In the genomic region with DNA sequence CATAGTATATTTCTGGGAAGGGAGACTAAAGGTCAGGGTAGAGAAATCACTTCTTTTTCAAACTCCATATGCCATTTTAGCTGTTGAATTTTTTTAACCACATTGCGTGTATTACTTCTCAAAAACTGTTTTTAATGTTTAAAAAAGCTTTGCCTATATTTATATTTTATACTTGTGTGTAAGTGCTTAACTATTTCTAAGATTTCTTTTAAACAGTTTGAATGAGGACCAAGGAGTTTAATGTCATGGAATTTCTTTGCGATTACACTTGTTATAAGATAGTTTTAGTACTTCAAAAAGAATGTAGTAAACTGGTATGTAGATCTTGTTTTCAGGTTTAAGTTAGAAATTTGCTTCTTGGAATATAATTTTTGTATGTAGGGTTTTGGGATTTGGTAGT, we compare ENCODE assay signal across 38 cellular contexts.
"Had no signal": no experiment of that assay in that cellular context is flagged by ENCODE, and none has a peak within 500 bp of the region (broad histone marks: within the 10 kb centered on the region; RNA-seq: fewer than 3 reads in every experiment).

No MANE protein-coding gene starts in this region.

- H3K27ac Mint-ChIP-seq: activated naive CD4-positive, alpha-beta T cell treated with anti-CD3 and anti-CD28 coated beads for 36 hours; activated naive CD4-positive, alpha-beta T cell treated with anti-CD3 and anti-CD28 coated beads, Interleukin-2, amount 10 ng/mL, durations not matched to agents 7 days and 5 days; activated naive CD4-positive, alpha-beta T cell treated with anti-CD3 and anti-CD28 coated beads, Interleukin-2, amount 50 U/mL, for 24 hours; activated naive CD4-positive, alpha-beta T cell treated with anti-CD3 and anti-CD28 coated beads, Interleukin-2, amount 50 U/mL, for 72 hours; activated naive CD8-positive, alpha-beta T cell; activated naive CD8-positive, alpha-beta T cell treated with anti-CD3 and anti-CD28 coated beads for 36 hours; activated naive CD8-positive, alpha-beta T cell treated with anti-CD3 and anti-CD28 coated beads, Interleukin-2, amount 10 ng/mL, durations not matched to agents 7 days and 5 days; activated naive CD8-positive, alpha-beta T cell treated with anti-CD3 and anti-CD28 coated beads, Interleukin-2, amount 50 U/mL, for 24 hours; activated T-cell treated with anti-CD3 and anti-CD28 coated beads, Interleukin-2, amount 50 U/mL, for 72 hours; activated T-helper 1 cell treated with anti-CD3 and anti-CD28 coated beads, Interleukin-12 subunit alpha, Interleukin-12 subunit beta, Interleukin-2, Interleukin-4 antibody, amounts not matched to agents 30 ng/mL and 10 ng/mL and 1 ng/mL, durations not matched to agents 14 hours and 24 hours and 36 hours; activated T-helper 17 cell treated with anti-CD3 and anti-CD28 coated beads, Interleukin-2, amount 50 U/mL, for 72 hours; activated T-helper 2 cell treated with anti-CD3 and anti-CD28 coated beads, Interferon-gamma antibody, Interleukin-2, Interleukin-4, amounts not matched to agents 10 μg/mL and 5 μg/mL and 100 μg/mL, durations not matched to agents 14 hours and 24 hours and 36 hours; brain had no signal

- H3K27me3 Mint-ChIP-seq: activated naive CD4-positive, alpha-beta T cell treated with anti-CD3 and anti-CD28 coated beads, Interleukin-2, amount 10 ng/mL, durations not matched to agents 7 days and 5 days; activated naive CD4-positive, alpha-beta T cell treated with anti-CD3 and anti-CD28 coated beads, Interleukin-2, amount 50 U/mL, for 24 hours; activated naive CD8-positive, alpha-beta T cell; activated naive CD8-positive, alpha-beta T cell treated with anti-CD3 and anti-CD28 coated beads for 36 hours; activated naive CD8-positive, alpha-beta T cell treated with anti-CD3 and anti-CD28 coated beads, Interleukin-2, amount 50 U/mL, for 24 hours; activated T-helper 17 cell treated with anti-CD3 and anti-CD28 coated beads, Interleukin-2, amount 50 U/mL, for 72 hours; central memory CD8-positive, alpha-beta T cell had no signal

- H3K4me1 ChIP-seq: adrenal gland, ascending aorta, body of pancreas, breast epithelium had no signal

- H3K9me3 Mint-ChIP-seq: activated naive CD4-positive, alpha-beta T cell treated with anti-CD3 and anti-CD28 coated beads for 36 hours; activated naive CD4-positive, alpha-beta T cell treated with anti-CD3 and anti-CD28 coated beads, Interleukin-2, amount 10 ng/mL, durations not matched to agents 7 days and 5 days; activated naive CD4-positive, alpha-beta T cell treated with anti-CD3 and anti-CD28 coated beads, Interleukin-2, amount 50 U/mL, for 24 hours; activated naive CD4-positive, alpha-beta T cell treated with anti-CD3 and anti-CD28 coated beads, Interleukin-2, amount 50 U/mL, for 72 hours; activated naive CD8-positive, alpha-beta T cell treated with anti-CD3 and anti-CD28 coated beads for 36 hours; activated naive CD8-positive, alpha-beta T cell treated with anti-CD3 and anti-CD28 coated beads, Interleukin-2, amount 10 ng/mL, durations not matched to agents 7 days and 5 days; activated naive CD8-positive, alpha-beta T cell treated with anti-CD3 and anti-CD28 coated beads, Interleukin-2, amount 50 U/mL, for 24 hours; activated T-cell treated with anti-CD3 and anti-CD28 coated beads, Interleukin-2, amount 50 U/mL, for 4 hours; activated T-cell treated with anti-CD3 and anti-CD28 coated beads, Interleukin-2, amount 50 U/mL, for 72 hours; activated T-helper 1 cell treated with anti-CD3 and anti-CD28 coated beads, Interleukin-12 subunit alpha, Interleukin-12 subunit beta, Interleukin-2, Interleukin-4 antibody, amounts not matched to agents 30 ng/mL and 10 ng/mL and 1 ng/mL, durations not matched to agents 14 hours and 24 hours and 36 hours; activated T-helper 17 cell treated with anti-CD3 and anti-CD28 coated beads, Interleukin-2, amount 50 U/mL, for 72 hours; activated T-helper 2 cell treated with anti-CD3 and anti-CD28 coated beads, Interferon-gamma antibody, Interleukin-2, Interleukin-4, amounts not matched to agents 10 μg/mL and 5 μg/mL and 100 μg/mL, durations not matched to agents 14 hours and 24 hours and 36 hours; central memory CD8-positive, alpha-beta T cell had no signal

- H3K4me1 Mint-ChIP-seq: activated naive CD4-positive, alpha-beta T cell treated with anti-CD3 and anti-CD28 coated beads, Interleukin-2, amount 10 ng/mL, durations not matched to agents 7 days and 5 days; activated naive CD4-positive, alpha-beta T cell treated with anti-CD3 and anti-CD28 coated beads, Interleukin-2, amount 50 U/mL, for 24 hours; activated naive CD8-positive, alpha-beta T cell treated with anti-CD3 and anti-CD28 coated beads, Interleukin-2, amount 10 ng/mL, durations not matched to agents 7 days and 5 days; activated naive CD8-positive, alpha-beta T cell treated with anti-CD3 and anti-CD28 coated beads, Interleukin-2, amount 50 U/mL, for 24 hours; activated T-helper 17 cell treated with anti-CD3 and anti-CD28 coated beads, Interleukin-2, amount 50 U/mL, for 72 hours had no signal

- H3K27me3 ChIP-seq: adrenal gland, ascending aorta, body of pancreas, brain microvascular endothelial cell, breast epithelium, cardiac muscle cell had no signal

- H3K9me3 ChIP-seq: adrenal gland, ascending aorta, body of pancreas, breast epithelium had no signal

- H3K27ac ChIP-seq: adrenal gland, ascending aorta, body of pancreas, brain microvascular endothelial cell, breast epithelium, cardiac muscle cell had no signal

- FAIRE-seq: astrocyte, bronchial epithelial cell had no signal

- H3K36me3 Mint-ChIP-seq: activated naive CD4-positive, alpha-beta T cell treated with anti-CD3 and anti-CD28 coated beads, Interleukin-2, amount 10 ng/mL, durations not matched to agents 7 days and 5 days; activated naive CD4-positive, alpha-beta T cell treated with anti-CD3 and anti-CD28 coated beads, Interleukin-2, amount 50 U/mL, for 72 hours had no signal

- H3K4me3 Mint-ChIP-seq: activated naive CD4-positive, alpha-beta T cell treated with anti-CD3 and anti-CD28 coated beads for 36 hours; activated naive CD4-positive, alpha-beta T cell treated with anti-CD3 and anti-CD28 coated beads, Interleukin-2, amount 10 ng/mL, durations not matched to agents 7 days and 5 days; activated naive CD4-positive, alpha-beta T cell treated with anti-CD3 and anti-CD28 coated beads, Interleukin-2, amount 50 U/mL, for 24 hours; activated naive CD8-positive, alpha-beta T cell; activated naive CD8-positive, alpha-beta T cell treated with anti-CD3 and anti-CD28 coated beads for 36 hours; activated naive CD8-positive, alpha-beta T cell treated with anti-CD3 and anti-CD28 coated beads, Interleukin-2, amount 10 ng/mL, durations not matched to agents 7 days and 5 days; activated naive CD8-positive, alpha-beta T cell treated with anti-CD3 and anti-CD28 coated beads, Interleukin-2, amount 50 U/mL, for 24 hours; activated T-cell treated with anti-CD3 and anti-CD28 coated beads, Interleukin-2, amount 50 U/mL, for 4 hours; activated T-cell treated with anti-CD3 and anti-CD28 coated beads, Interleukin-2, amount 50 U/mL, for 72 hours; activated T-helper 1 cell treated with anti-CD3 and anti-CD28 coated beads, Interleukin-12 subunit alpha, Interleukin-12 subunit beta, Interleukin-2, Interleukin-4 antibody, amounts not matched to agents 30 ng/mL and 10 ng/mL and 1 ng/mL, durations not matched to agents 14 hours and 24 hours and 36 hours; activated T-helper 17 cell treated with anti-CD3 and anti-CD28 coated beads, Interleukin-2, amount 50 U/mL, for 72 hours; brain; central memory CD8-positive, alpha-beta T cell had no signal

- H3K4me3 ChIP-seq: adrenal gland, ascending aorta, body of pancreas, breast epithelium, cardiac muscle cell had no signal

- ATAC-seq: activated naive CD4-positive, alpha-beta T cell treated with anti-CD3 and anti-CD28 coated beads, Interleukin-2, amount 50 U/mL, for 72 hours; activated naive CD8-positive, alpha-beta T cell treated with anti-CD3 and anti-CD28 coated beads, Interleukin-2, amount 50 U/mL, for 24 hours; activated T-cell treated with anti-CD3 and anti-CD28 coated beads, Interleukin-2, amount 50 U/mL, for 4 hours; activated T-cell treated with anti-CD3 and anti-CD28 coated beads, Interleukin-2, amount 50 U/mL, for 72 hours; activated T-helper 17 cell treated with anti-CD3 and anti-CD28 coated beads, Interleukin-2, amount 50 U/mL, for 72 hours; body of pancreas had no signal

- DNase-seq: activated effector memory CD4-positive, alpha-beta T cell treated with anti-CD3 and anti-CD28 coated beads, Interleukin-2, amount 50 U/mL, for 16 hours; activated effector memory CD4-positive, alpha-beta T cell treated with Interleukin-2 at 50 U/mL for 16 hours; activated gamma-delta T cell; activated gamma-delta T cell treated with Interleukin-2 at 50 U/mL for 16 hours; activated naive CD4-positive, alpha-beta T cell; activated naive CD4-positive, alpha-beta T cell treated with anti-CD3 and anti-CD28 coated beads for 36 hours; activated naive CD4-positive, alpha-beta T cell treated with anti-CD3 and anti-CD28 coated beads, Interleukin-2, amount 10 ng/mL, durations not matched to agents 7 days and 5 days; activated naive CD4-positive, alpha-beta T cell treated with anti-CD3 and anti-CD28 coated beads, Interleukin-2, amount 50 U/mL, for 16 hours; activated naive CD4-positive, alpha-beta T cell treated with Interleukin-2 at 50 U/mL for 16 hours; activated naive CD8-positive, alpha-beta T cell treated with anti-CD3 and anti-CD28 coated beads for 36 hours; activated naive CD8-positive, alpha-beta T cell treated with anti-CD3 and anti-CD28 coated beads, Interleukin-2, amount 10 ng/mL, durations not matched to agents 7 days and 5 days; activated naive CD8-positive, alpha-beta T cell treated with anti-CD3 and anti-CD28 coated beads, Interleukin-2, amount 50 U/mL, for 24 hours; activated T-cell treated with anti-CD3 and anti-CD28 coated beads, Interleukin-2, amount 50 U/mL, for 4 hours; activated T-cell treated with anti-CD3 and anti-CD28 coated beads, Interleukin-2, amount 50 U/mL, for 48 hours; activated T-cell treated with anti-CD3 and anti-CD28 coated beads, Interleukin-2, amount 50 U/mL, for 72 hours; adrenal gland; amniotic stem cell; amygdala; anterior cingulate cortex; aorta; body of pancreas; brain microvascular endothelial cell; caudate nucleus; central memory CD4-positive, alpha-beta T cell; cerebellar nuclear complex had no signal
